1 cellular context compared by ENCODE assay signal in the genomic region with DNA sequence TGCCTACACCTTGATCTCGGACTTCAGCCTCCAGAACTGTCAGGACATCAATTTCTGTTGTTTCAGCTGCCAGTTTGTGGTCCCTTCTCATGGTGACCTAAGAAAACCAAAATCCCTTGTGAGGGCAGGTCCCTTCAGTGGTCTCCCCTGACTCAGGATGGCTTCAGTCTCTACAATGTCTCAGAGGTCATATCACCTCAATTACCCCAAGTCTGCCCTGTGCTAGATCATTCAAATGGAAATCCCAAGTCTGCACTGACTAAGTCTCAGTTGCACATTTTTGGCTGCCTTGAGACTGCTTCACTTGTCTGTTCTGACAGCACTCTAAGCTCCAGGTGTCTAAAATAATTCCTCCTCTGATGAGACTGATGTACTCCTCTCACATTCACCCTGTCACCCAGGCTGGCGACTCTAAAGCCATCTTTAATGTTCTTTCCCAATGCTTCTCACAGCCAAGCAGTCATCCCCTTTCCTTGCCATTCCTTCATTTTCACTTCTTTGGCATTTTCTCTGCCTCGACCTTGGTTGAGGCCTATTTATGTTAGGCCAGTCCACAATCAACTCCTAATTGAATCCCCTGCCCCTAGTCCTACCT.
TF ChIP-seq lines count a peak whose summit lies in the region.

No MANE protein-coding gene starts in this region.

TF ChIP-seq in GM23338, 12 proteins besides CTCF, POLR2A, EP300 and RAD21 (continued from another document):
- TF ChIP-seq, protein P1, sequence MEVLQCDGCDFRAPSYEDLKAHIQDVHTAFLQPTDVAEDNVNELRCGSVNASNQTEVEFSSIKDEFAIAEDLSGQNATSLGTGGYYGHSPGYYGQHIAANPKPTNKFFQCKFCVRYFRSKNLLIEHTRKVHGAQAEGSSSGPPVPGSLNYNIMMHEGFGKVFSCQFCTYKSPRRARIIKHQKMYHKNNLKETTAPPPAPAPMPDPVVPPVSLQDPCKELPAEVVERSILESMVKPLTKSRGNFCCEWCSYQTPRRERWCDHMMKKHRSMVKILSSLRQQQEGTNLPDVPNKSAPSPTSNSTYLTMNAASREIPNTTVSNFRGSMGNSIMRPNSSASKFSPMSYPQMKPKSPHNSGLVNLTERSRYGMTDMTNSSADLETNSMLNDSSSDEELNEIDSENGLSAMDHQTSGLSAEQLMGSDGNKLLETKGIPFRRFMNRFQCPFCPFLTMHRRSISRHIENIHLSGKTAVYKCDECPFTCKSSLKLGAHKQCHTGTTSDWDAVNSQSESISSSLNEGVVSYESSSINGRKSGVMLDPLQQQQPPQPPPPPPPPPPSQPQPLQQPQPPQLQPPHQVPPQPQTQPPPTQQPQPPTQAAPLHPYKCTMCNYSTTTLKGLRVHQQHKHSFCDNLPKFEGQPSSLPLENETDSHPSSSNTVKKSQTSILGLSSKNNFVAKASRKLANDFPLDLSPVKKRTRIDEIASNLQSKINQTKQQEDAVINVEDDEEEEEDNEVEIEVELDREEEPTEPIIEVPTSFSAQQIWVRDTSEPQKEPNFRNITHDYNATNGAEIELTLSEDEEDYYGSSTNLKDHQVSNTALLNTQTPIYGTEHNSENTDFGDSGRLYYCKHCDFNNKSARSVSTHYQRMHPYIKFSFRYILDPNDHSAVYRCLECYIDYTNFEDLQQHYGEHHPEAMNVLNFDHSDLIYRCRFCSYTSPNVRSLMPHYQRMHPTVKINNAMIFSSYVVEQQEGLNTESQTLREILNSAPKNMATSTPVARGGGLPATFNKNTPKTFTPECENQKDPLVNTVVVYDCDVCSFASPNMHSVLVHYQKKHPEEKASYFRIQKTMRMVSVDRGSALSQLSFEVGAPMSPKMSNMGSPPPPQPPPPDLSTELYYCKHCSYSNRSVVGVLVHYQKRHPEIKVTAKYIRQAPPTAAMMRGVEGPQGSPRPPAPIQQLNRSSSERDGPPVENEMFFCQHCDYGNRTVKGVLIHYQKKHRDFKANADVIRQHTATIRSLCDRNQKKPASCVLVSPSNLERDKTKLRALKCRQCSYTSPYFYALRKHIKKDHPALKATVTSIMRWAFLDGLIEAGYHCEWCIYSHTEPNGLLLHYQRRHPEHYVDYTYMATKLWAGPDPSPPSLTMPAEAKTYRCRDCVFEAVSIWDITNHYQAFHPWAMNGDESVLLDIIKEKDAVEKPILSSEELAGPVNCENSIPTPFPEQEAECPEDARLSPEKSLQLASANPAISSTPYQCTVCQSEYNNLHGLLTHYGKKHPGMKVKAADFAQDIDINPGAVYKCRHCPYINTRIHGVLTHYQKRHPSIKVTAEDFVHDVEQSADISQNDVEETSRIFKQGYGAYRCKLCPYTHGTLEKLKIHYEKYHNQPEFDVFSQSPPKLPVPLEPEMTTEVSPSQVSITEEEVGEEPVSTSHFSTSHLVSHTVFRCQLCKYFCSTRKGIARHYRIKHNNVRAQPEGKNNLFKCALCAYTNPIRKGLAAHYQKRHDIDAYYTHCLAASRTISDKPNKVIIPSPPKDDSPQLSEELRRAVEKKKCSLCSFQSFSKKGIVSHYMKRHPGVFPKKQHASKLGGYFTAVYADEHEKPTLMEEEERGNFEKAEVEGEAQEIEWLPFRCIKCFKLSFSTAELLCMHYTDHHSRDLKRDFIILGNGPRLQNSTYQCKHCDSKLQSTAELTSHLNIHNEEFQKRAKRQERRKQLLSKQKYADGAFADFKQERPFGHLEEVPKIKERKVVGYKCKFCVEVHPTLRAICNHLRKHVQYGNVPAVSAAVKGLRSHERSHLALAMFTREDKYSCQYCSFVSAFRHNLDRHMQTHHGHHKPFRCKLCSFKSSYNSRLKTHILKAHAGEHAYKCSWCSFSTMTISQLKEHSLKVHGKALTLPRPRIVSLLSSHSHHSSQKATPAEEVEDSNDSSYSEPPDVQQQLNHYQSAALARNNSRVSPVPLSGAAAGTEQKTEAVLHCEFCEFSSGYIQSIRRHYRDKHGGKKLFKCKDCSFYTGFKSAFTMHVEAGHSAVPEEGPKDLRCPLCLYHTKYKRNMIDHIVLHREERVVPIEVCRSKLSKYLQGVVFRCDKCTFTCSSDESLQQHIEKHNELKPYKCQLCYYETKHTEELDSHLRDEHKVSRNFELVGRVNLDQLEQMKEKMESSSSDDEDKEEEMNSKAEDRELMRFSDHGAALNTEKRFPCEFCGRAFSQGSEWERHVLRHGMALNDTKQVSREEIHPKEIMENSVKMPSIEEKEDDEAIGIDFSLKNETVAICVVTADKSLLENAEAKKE (CRISPR knock-in tag; IDR thresholded peaks at IDR 0.05), result no peak
- no peak for TF ChIP-seq JUNB (IDR thresholded peaks at IDR 0.05; ENCODE audit: unreplicated experiment)
- TF ChIP-seq STAT1 (IDR thresholded peaks at IDR 0.05; ENCODE audit: unreplicated experiment), result no peak
